In the genomic region with DNA sequence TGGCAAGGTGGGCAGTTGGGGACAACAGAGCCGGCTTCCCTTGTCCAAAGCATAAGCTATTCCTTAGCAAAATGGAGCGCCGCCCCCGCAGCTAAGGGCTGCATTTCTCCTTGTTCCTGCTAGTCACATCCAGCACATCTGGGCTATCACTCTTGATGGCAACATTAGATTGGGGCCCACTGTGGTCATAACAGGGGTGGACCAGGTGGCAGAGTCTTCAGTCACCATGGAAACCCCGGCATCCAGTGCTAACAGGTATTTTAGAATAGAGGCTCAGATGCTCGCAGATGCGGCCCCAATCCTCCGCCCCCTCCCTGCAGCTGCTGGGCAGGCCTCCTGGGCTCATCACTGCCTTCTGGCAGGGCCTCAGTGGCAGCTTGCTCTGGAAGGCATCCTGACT, we compare ENCODE assay signal across 17 cellular contexts.
DNase-seq lines count a peak whose midpoint lies in the region; ATAC-seq and TF ChIP-seq lines count a peak whose summit lies in the region.
"Had no signal": no experiment of that assay in that cellular context is flagged by ENCODE, and none has a peak within 500 bp of the region (broad histone marks: within the 10 kb centered on the region; RNA-seq: fewer than 3 reads in every experiment).

No MANE protein-coding gene starts in this region.

- peaks cover 5% of the 10 kb centered on the region for H3K27me3 Mint-ChIP-seq in activated CD8-positive, alpha-beta T cell treated with anti-CD3 and anti-CD28 coated beads, Interleukin-2, amount 10 ng/mL, durations not matched to agents 7 days and 5 days (ENCODE audit: low read depth)
- peaks cover 5% of the 10 kb centered on the region for H3K27me3 Mint-ChIP-seq in activated CD8-positive, alpha-beta T cell treated with anti-CD3 and anti-CD28 coated beads for 36 hours
- H3K27me3 Mint-ChIP-seq in nephron progenitor cell (ENCODE audit: low read depth, poor library complexity): peaks cover 27% of the 10 kb centered on the region
- H3K27me3 Mint-ChIP-seq in activated CD4-positive, alpha-beta T cell treated with anti-CD3 and anti-CD28 coated beads for 36 hours: peaks cover 15% of the 10 kb centered on the region

- H3K9me3 Mint-ChIP-seq in activated CD8-positive, alpha-beta T cell treated with anti-CD3 and anti-CD28 coated beads, Interleukin-2, amount 10 ng/mL, durations not matched to agents 7 days and 5 days (ENCODE audit: insufficient read depth): no peaks in the 10 kb centered on the region
- H3K9me3 Mint-ChIP-seq in activated CD8-positive, alpha-beta T cell treated with anti-CD3 and anti-CD28 coated beads for 36 hours: no peaks in the 10 kb centered on the region
- no peaks in the 10 kb centered on the region for H3K9me3 Mint-ChIP-seq in nephron progenitor cell
- H3K9me3 Mint-ChIP-seq in activated CD4-positive, alpha-beta T cell treated with anti-CD3 and anti-CD28 coated beads for 36 hours (ENCODE audit: low read depth): no peaks in the 10 kb centered on the region
- H3K9me3 Mint-ChIP-seq: H9, IgD-negative memory B cell had no signal

- H3K4me1 Mint-ChIP-seq in activated CD8-positive, alpha-beta T cell treated with anti-CD3 and anti-CD28 coated beads, Interleukin-2, amount 10 ng/mL, durations not matched to agents 7 days and 5 days (ENCODE audit: low read depth): peaks cover 47% of the 10 kb centered on the region
- peaks cover 21% of the 10 kb centered on the region for H3K4me1 Mint-ChIP-seq in activated CD8-positive, alpha-beta T cell treated with anti-CD3 and anti-CD28 coated beads for 36 hours (ENCODE audit: low read depth)
- peaks cover 22% of the 10 kb centered on the region for H3K4me1 Mint-ChIP-seq in nephron progenitor cell
- peaks cover 10% of the 10 kb centered on the region for H3K4me1 Mint-ChIP-seq in activated CD4-positive, alpha-beta T cell treated with anti-CD3 and anti-CD28 coated beads for 36 hours
- H3K4me1 Mint-ChIP-seq: IgD-negative memory B cell had no signal

- intact Hi-C loops in activated CD8-positive, alpha-beta T cell treated with anti-CD3 and anti-CD28 coated beads for 36 hours (cut with micrococcal nuclease): no loop called here
- intact Hi-C loops in activated CD4-positive, alpha-beta T cell treated with anti-CD3 and anti-CD28 coated beads for 36 hours (cut with DNase I, micrococcal nuclease): no loop called here

- ATAC-seq in activated CD8-positive, alpha-beta T cell treated with anti-CD3 and anti-CD28 coated beads, Interleukin-2, amount 10 ng/mL, durations not matched to agents 7 days and 5 days: no peak
- ATAC-seq in activated CD8-positive, alpha-beta T cell treated with anti-CD3 and anti-CD28 coated beads for 36 hours: no peak
- no peak for ATAC-seq in activated CD4-positive, alpha-beta T cell treated with anti-CD3 and anti-CD28 coated beads for 36 hours
- ATAC-seq: GM12878 had no signal

- POLR2A ChIA-PET in activated CD8-positive, alpha-beta T cell treated with anti-CD3 and anti-CD28 coated beads, Interleukin-2, amount 10 ng/mL, durations not matched to agents 7 days and 5 days (lab: Charles Lee): no interaction called here
- POLR2A ChIA-PET in activated CD8-positive, alpha-beta T cell treated with anti-CD3 and anti-CD28 coated beads for 36 hours (lab: Charles Lee): no interaction called here
- POLR2A ChIA-PET in activated CD4-positive, alpha-beta T cell treated with anti-CD3 and anti-CD28 coated beads for 36 hours (lab: Charles Lee): no interaction called here

- CTCF ChIA-PET in activated CD8-positive, alpha-beta T cell treated with anti-CD3 and anti-CD28 coated beads, Interleukin-2, amount 10 ng/mL, durations not matched to agents 7 days and 5 days (lab: Charles Lee): no interaction called here
- CTCF ChIA-PET in activated CD8-positive, alpha-beta T cell treated with anti-CD3 and anti-CD28 coated beads for 36 hours (lab: Charles Lee): no interaction called here
- CTCF ChIA-PET in activated CD4-positive, alpha-beta T cell treated with anti-CD3 and anti-CD28 coated beads for 36 hours (lab: Charles Lee): no interaction called here

- TF ChIP-seq CTCF in activated CD8-positive, alpha-beta T cell treated with anti-CD3 and anti-CD28 coated beads for 36 hours (IDR thresholded peaks at IDR 0.05): no peak
- TF ChIP-seq CTCF in nephron progenitor cell (IDR thresholded peaks at IDR 0.05): no peak

- no peaks in the 10 kb centered on the region for H3K36me3 Mint-ChIP-seq in activated CD8-positive, alpha-beta T cell treated with anti-CD3 and anti-CD28 coated beads, Interleukin-2, amount 10 ng/mL, durations not matched to agents 7 days and 5 days (ENCODE audit: low read depth)
- H3K36me3 Mint-ChIP-seq in activated CD8-positive, alpha-beta T cell treated with anti-CD3 and anti-CD28 coated beads for 36 hours (ENCODE audit: low read depth): no peaks in the 10 kb centered on the region
- H3K36me3 Mint-ChIP-seq in nephron progenitor cell (ENCODE audit: low read depth): no peaks in the 10 kb centered on the region
- no peaks in the 10 kb centered on the region for H3K36me3 Mint-ChIP-seq in activated CD4-positive, alpha-beta T cell treated with anti-CD3 and anti-CD28 coated beads for 36 hours (ENCODE audit: low read depth)
- H3K36me3 Mint-ChIP-seq: CD4-positive, CD25-positive, alpha-beta regulatory T cell; IgD-negative memory B cell had no signal

- no peak overlapping the region for H3K4me3 Mint-ChIP-seq in activated CD8-positive, alpha-beta T cell treated with anti-CD3 and anti-CD28 coated beads, Interleukin-2, amount 10 ng/mL, durations not matched to agents 7 days and 5 days
- H3K4me3 Mint-ChIP-seq in activated CD8-positive, alpha-beta T cell treated with anti-CD3 and anti-CD28 coated beads for 36 hours: no peak overlapping the region
- no peak overlapping the region for H3K4me3 Mint-ChIP-seq in nephron progenitor cell
- H3K4me3 Mint-ChIP-seq in activated CD4-positive, alpha-beta T cell treated with anti-CD3 and anti-CD28 coated beads for 36 hours: no peak overlapping the region
- H3K4me3 Mint-ChIP-seq: H9, IgD-negative memory B cell had no signal

- peak overlapping the region; percentile 20 for H3K27ac Mint-ChIP-seq in activated CD8-positive, alpha-beta T cell treated with anti-CD3 and anti-CD28 coated beads, Interleukin-2, amount 10 ng/mL, durations not matched to agents 7 days and 5 days
- H3K27ac Mint-ChIP-seq in activated CD8-positive, alpha-beta T cell treated with anti-CD3 and anti-CD28 coated beads for 36 hours: no peak overlapping the region
- peak overlapping the region; percentile 59 for H3K27ac Mint-ChIP-seq in nephron progenitor cell
- H3K27ac Mint-ChIP-seq in activated CD4-positive, alpha-beta T cell treated with anti-CD3 and anti-CD28 coated beads for 36 hours: no peak overlapping the region
- H3K27ac Mint-ChIP-seq: CD4-positive, CD25-positive, alpha-beta regulatory T cell had no signal

- DNase-seq in activated CD8-positive, alpha-beta T cell treated with anti-CD3 and anti-CD28 coated beads, Interleukin-2, amount 10 ng/mL, durations not matched to agents 7 days and 5 days: no peak
- no peak for DNase-seq in activated CD8-positive, alpha-beta T cell treated with anti-CD3 and anti-CD28 coated beads for 36 hours
- DNase-seq in NCI-H2171 (lab: John Stamatoyannopoulos, UW) (peak; percentile 16), SK-N-DZ (ENCODE audit: low spot score) (peak; percentile 28), nephron progenitor cell (no peak)
- no peak for DNase-seq in activated effector memory CD4-positive, alpha-beta T cell treated with Interleukin-2 at 50 U/mL for 16 hours
- DNase-seq in activated CD4-positive, alpha-beta T cell treated with anti-CD3 and anti-CD28 coated beads for 36 hours: no peak
- DNase-seq: ACHN; BE2C; C1 segment of cervical spinal cord; Caco-2; CD4-positive, CD25-positive, alpha-beta regulatory T cell; DND-41; EL; H9 had no signal

Comparison
In these comparisons a context has a peak if more than half of its experiments do, and no peak if none do; other contexts are left out.
1. H3K27ac Mint-ChIP-seq: peak in activated CD8-positive, alpha-beta T cell treated with anti-CD3 and anti-CD28 coated beads, Interleukin-2, amount 10 ng/mL, durations not matched to agents 7 days and 5 days (single experiment) and nephron progenitor cell (single experiment); none in activated CD8-positive, alpha-beta T cell treated with anti-CD3 and anti-CD28 coated beads for 36 hours (single experiment) and activated CD4-positive, alpha-beta T cell treated with anti-CD3 and anti-CD28 coated beads for 36 hours (single experiment).
2. DNase-seq: peak in NCI-H2171 (single experiment) and SK-N-DZ (single experiment); none in activated CD8-positive, alpha-beta T cell treated with anti-CD3 and anti-CD28 coated beads, Interleukin-2, amount 10 ng/mL, durations not matched to agents 7 days and 5 days (single experiment), activated CD8-positive, alpha-beta T cell treated with anti-CD3 and anti-CD28 coated beads for 36 hours (single experiment), nephron progenitor cell (single experiment), activated effector memory CD4-positive, alpha-beta T cell treated with Interleukin-2 at 50 U/mL for 16 hours (single experiment) and activated CD4-positive, alpha-beta T cell treated with anti-CD3 and anti-CD28 coated beads for 36 hours (single experiment).